31 cellular contexts compared by ENCODE assay signal in genomic region chr2:55986700-55987440, GRCh38.
A peak's percentile ranks its signal among the peaks of the same experiment; 100 is the strongest.
DNase-seq lines count a peak whose midpoint lies in the region; ATAC-seq, FAIRE-seq and TF ChIP-seq lines count a peak whose summit lies in the region.
"Had no signal": no experiment of that assay in that cellular context is flagged by ENCODE, and none has a peak within 500 bp of the region (broad histone marks: within the 10 kb centered on the region; RNA-seq: fewer than 3 reads in every experiment).

No MANE protein-coding gene starts in this region.

- H3K18ac ChIP-seq in mesenchymal stem cell (ENCODE audit: low read depth in 1 of 2, low read length in 2 of 2): no peak overlapping the region

- no peak overlapping the region for H2BK5ac ChIP-seq in mesenchymal stem cell (ENCODE audit: low read depth, low read length, poor library complexity, severe bottlenecking)

- no peak overlapping the region for H3K14ac ChIP-seq in mesenchymal stem cell (ENCODE audit: low read length in 2 of 2)

- H3K9ac ChIP-seq in mesenchymal stem cell (ENCODE audit: low read length): no peak overlapping the region
- H3K9ac ChIP-seq: BLaER1 had no signal

- H2AK5ac ChIP-seq in mesenchymal stem cell (ENCODE audit: low read length, severe bottlenecking): no peak overlapping the region

- H2AFZ ChIP-seq in mesenchymal stem cell (ENCODE audit: low read depth, low read length): no peak overlapping the region
- H2AFZ ChIP-seq: hepatocyte had no signal

- DNase-seq in EH (ENCODE audit: low read depth) (peak; percentile 62), RCC 7860 (ENCODE audit: low spot score) (peak; percentile 30), choroid plexus epithelial cell (ENCODE audit: low read depth) (peak; percentile 42), mesenchymal stem cell (no peak), head of caudate nucleus (no peak), progenitor cell of endocrine pancreas (ENCODE audit: low spot score, unreplicated experiment) (no peak), sciatic nerve (ENCODE audit: low spot score) (no peak)
- DNase-seq: ACHN; activated CD4-positive, alpha-beta memory T cell treated with anti-CD3 and anti-CD28 coated beads for 36 hours; activated CD4-positive, CD25-positive, alpha-beta regulatory T cell treated with anti-CD3 and anti-CD28 coated beads, Interleukin-2, amount 50 U/mL, for 72 hours; activated effector memory CD4-positive, alpha-beta T cell treated with Interleukin-2 at 50 U/mL for 16 hours; activated naive CD8-positive, alpha-beta T cell treated with anti-CD3 and anti-CD28 coated beads for 36 hours; left colon; mammary epithelial cell; MG63; NCI-H1105 treated with DMSO at 0.1 percent for 48 hours; NCI-H1930; NCI-H345; NCI-H748 treated with DMSO at 0.1 percent for 48 hours; RPMI8226; small intestine; stimulated activated CD4-positive, alpha-beta T cell treated with anti-CD3 and anti-CD28 coated beads, Interleukin-2, amount 100 ng/mL, for 24 hours; transverse colon had no signal

- no peaks in the 10 kb centered on the region for H3K9me3 ChIP-seq in mesenchymal stem cell (ENCODE audit: control insufficient read depth, low read length)
- H3K9me3 ChIP-seq: BLaER1, MG63, neutrophil, transverse colon had no signal

- H2BK120ac ChIP-seq in mesenchymal stem cell (ENCODE audit: low read depth, low read length): peak overlapping the region; percentile 2

- H3K4me1 ChIP-seq in mesenchymal stem cell (ENCODE audit: control insufficient read depth, insufficient read depth, low read depth, low read length): peaks cover 2% of the 10 kb centered on the region
- H3K4me1 ChIP-seq: transverse colon had no signal

- H3K79me1 ChIP-seq in mesenchymal stem cell (replicated peaks; ENCODE audit: low read length, poor library complexity, severe bottlenecking): no peaks in the 10 kb centered on the region

- no peaks in the 10 kb centered on the region for H3K9me3 Mint-ChIP-seq in progenitor cell of endocrine pancreas (ENCODE audit: low read depth)
- H3K9me3 Mint-ChIP-seq: activated CD4-positive, alpha-beta memory T cell treated with anti-CD3 and anti-CD28 coated beads for 36 hours; activated naive CD8-positive, alpha-beta T cell treated with anti-CD3 and anti-CD28 coated beads for 36 hours; brain had no signal

- H3K27me3 ChIP-seq in mesenchymal stem cell (ENCODE audit: control insufficient read depth in 1 of 2, insufficient read depth in 1 of 2, low read length in 2 of 2): no peaks in the 10 kb centered on the region
- H3K27me3 ChIP-seq: BLaER1, hepatocyte, MG63, transverse colon had no signal

- no peak overlapping the region for H3K4me2 ChIP-seq in mesenchymal stem cell (ENCODE audit: low read length, poor library complexity, severe bottlenecking)
- H3K4me2 ChIP-seq: hepatocyte had no signal

- H3K4me3 ChIP-seq in choroid plexus epithelial cell (ENCODE audit: low read depth, low read length) (no peak overlapping the region), mesenchymal stem cell (ENCODE audit: insufficient read depth in 1 of 2, low read depth in 1 of 2, low read length in 2 of 2) (no peak overlapping the region)
- H3K4me3 ChIP-seq: BLaER1, hepatocyte, K562, MG63, SK-N-MC, transverse colon had no signal

- TF ChIP-seq CTCF in choroid plexus epithelial cell (conservative IDR thresholded peaks at IDR 0.05; ENCODE audit: low read depth, low read length): no peak
- no peak for TF ChIP-seq CTCF in progenitor cell of endocrine pancreas (IDR thresholded peaks at IDR 0.05; ENCODE audit: unreplicated experiment)

- no peaks in the 10 kb centered on the region for H3K27me3 Mint-ChIP-seq in progenitor cell of endocrine pancreas
- H3K27me3 Mint-ChIP-seq: activated CD4-positive, alpha-beta memory T cell treated with anti-CD3 and anti-CD28 coated beads for 36 hours had no signal

- no peak overlapping the region for H2BK15ac ChIP-seq in mesenchymal stem cell (ENCODE audit: low read depth, poor library complexity, severe bottlenecking)

- peak; percentile 11 for FAIRE-seq in RCC 7860 (lab: Jason Lieb, UNC)
- FAIRE-seq: K562, small intestine had no signal

- no peak overlapping the region for H3K4me3 Mint-ChIP-seq in progenitor cell of endocrine pancreas (ENCODE audit: low read depth)
- H3K4me3 Mint-ChIP-seq: activated CD4-positive, alpha-beta memory T cell treated with anti-CD3 and anti-CD28 coated beads for 36 hours; activated naive CD8-positive, alpha-beta T cell treated with anti-CD3 and anti-CD28 coated beads for 36 hours; brain had no signal

- ATAC-seq in GM21367 (IDR thresholded peaks at IDR 0.05; ENCODE audit: unreplicated experiment) (no peak), sciatic nerve (no peak)
- ATAC-seq: HCT116, K562, left colon had no signal

- no peak overlapping the region for H3K27ac ChIP-seq in mesenchymal stem cell (ENCODE audit: low read length, poor library complexity, severe bottlenecking)
- H3K27ac ChIP-seq: BLaER1, hepatocyte, neutrophil, SK-N-MC, transverse colon had no signal

- H2BK12ac ChIP-seq in mesenchymal stem cell (ENCODE audit: low read length in 2 of 2): no peak overlapping the region

- H3K36me3 Mint-ChIP-seq in progenitor cell of endocrine pancreas (ENCODE audit: insufficient read depth): no peaks in the 10 kb centered on the region
- H3K36me3 Mint-ChIP-seq: activated CD4-positive, alpha-beta memory T cell treated with anti-CD3 and anti-CD28 coated beads for 36 hours; activated naive CD8-positive, alpha-beta T cell treated with anti-CD3 and anti-CD28 coated beads for 36 hours; brain had no signal

- no peak overlapping the region for H3K27ac Mint-ChIP-seq in progenitor cell of endocrine pancreas
- H3K27ac Mint-ChIP-seq: activated CD4-positive, alpha-beta memory T cell treated with anti-CD3 and anti-CD28 coated beads for 36 hours; activated naive CD8-positive, alpha-beta T cell treated with anti-CD3 and anti-CD28 coated beads for 36 hours; brain had no signal

- H3K4me1 Mint-ChIP-seq in progenitor cell of endocrine pancreas (ENCODE audit: low read depth): no peaks in the 10 kb centered on the region
- H3K4me1 Mint-ChIP-seq: activated naive CD8-positive, alpha-beta T cell treated with anti-CD3 and anti-CD28 coated beads for 36 hours; brain had no signal

- no peaks in the 10 kb centered on the region for H3K36me3 ChIP-seq in mesenchymal stem cell (ENCODE audit: control insufficient read depth in 1 of 2, insufficient read depth in 2 of 2, low read depth in 1 of 2, low read length in 2 of 2)
- H3K36me3 ChIP-seq: BLaER1, MG63, neutrophil, transverse colon had no signal

- peak overlapping the region; percentile 69 for H4K8ac ChIP-seq in mesenchymal stem cell (ENCODE audit: low read length)

- intact Hi-C loops in head of caudate nucleus (cut with DNase I): no loop called here
- intact Hi-C loops in sciatic nerve (cut with DNase I): no loop called here

- no peak overlapping the region for H3K4ac ChIP-seq in mesenchymal stem cell (ENCODE audit: low read depth in 1 of 2, low read length in 2 of 2)

- H3K23ac ChIP-seq in mesenchymal stem cell (ENCODE audit: low read length in 2 of 2): no peak overlapping the region

- no peak overlapping the region for H4K91ac ChIP-seq in mesenchymal stem cell (ENCODE audit: low read length)

Comparison
In these comparisons a context has a peak if more than half of its experiments do, and no peak if none do; other contexts are left out.
1. DNase-seq: peak in EH (single experiment), RCC 7860 (single experiment) and choroid plexus epithelial cell (single experiment); none in mesenchymal stem cell (single experiment), head of caudate nucleus (0 of 42), progenitor cell of endocrine pancreas (single experiment) and sciatic nerve (single experiment).